In the genomic region with DNA sequence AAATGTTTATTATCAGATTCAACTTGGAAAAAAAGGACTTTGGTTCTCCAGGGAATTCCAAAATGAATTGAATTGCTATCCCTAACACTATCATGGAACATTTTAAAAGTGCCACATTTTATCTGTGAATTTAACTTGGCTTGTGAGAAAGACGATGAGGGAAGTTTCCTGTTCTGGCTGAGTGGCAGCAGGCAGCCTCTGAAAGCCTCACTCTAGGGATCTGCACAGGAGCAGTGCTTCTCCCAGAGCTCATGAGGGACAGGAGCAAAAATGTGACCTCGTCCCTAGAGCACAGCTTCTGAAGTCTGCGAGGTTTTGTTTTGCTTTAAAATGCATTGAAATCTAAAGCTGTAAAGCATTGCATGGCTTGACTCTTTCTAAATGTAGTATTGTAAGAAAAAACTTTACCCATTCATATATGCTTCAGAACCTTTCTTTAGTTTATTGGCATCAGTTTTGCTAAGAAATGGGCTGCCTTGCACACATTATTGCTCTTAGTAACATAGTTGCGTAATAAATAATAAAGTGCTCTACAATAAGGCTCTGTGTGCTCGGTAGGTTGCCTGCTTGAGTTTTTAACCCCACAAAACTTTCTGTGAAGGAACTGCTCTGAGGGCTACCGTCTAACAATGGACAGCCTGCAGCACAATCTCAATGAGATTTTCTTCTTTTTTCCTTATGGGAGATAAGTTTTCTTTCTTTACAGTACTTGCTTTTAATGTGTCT, we compare ENCODE assay signal across 10 cellular contexts.
DNase-seq lines count a peak whose midpoint lies in the region; ATAC-seq, FAIRE-seq and TF ChIP-seq lines count a peak whose summit lies in the region.
"Had no signal": no experiment of that assay in that cellular context is flagged by ENCODE, and none has a peak within 500 bp of the region (broad histone marks: within the 10 kb centered on the region; RNA-seq: fewer than 3 reads in every experiment).

No MANE protein-coding gene starts in this region.

- no TSS peak for BruUV-seq in HepG2 (replicated peaks; lab: Mats Ljungman, UMichigan)

- DNase-seq in Right ventricle myocardium inferior (ENCODE audit: missing footprints) = no peak
- no peak for DNase-seq in cardiac septum (ENCODE audit: low spot score)
- DNase-seq in dermis microvascular lymphatic vessel endothelial cell (ENCODE audit: low read depth in 2 of 2) = peak; percentile 65 to 67
- peak; percentile 15 for DNase-seq in HepG2 (ENCODE audit: low spot score)
- DNase-seq in frontal cortex (ENCODE audit: low spot score in 2 of 2) = no peak
- no peak for DNase-seq in germinal center (ENCODE audit: low spot score)
- DNase-seq in SHP77 (lab: John Stamatoyannopoulos, UW) = no peak
- DNase-seq: naive thymus-derived CD4-positive, alpha-beta T cell had no signal

- no peaks in the 10 kb centered on the region for H4K20me1 ChIP-seq in HepG2 (ENCODE audit: insufficient read depth, low read length)

- WGBS in HepG2 (ENCODE audit: low lambda C conversion rate) = 65% methylated on average over 6 of the region's 6 CpGs

- no peak for TF ChIP-seq CTCF in HepG2 (CRISPR knock-in tag; IDR thresholded peaks at IDR 0.05)

- FAIRE-seq in HepG2 (lab: Jason Lieb, UNC) = no peak
- no peak for FAIRE-seq in frontal cortex (lab: Jason Lieb, UNC)

- no peak for TF ChIP-seq POLR2A in HepG2 (IDR thresholded peaks at IDR 0.05; ENCODE audit: insufficient read depth in 1 of 2, low read depth in 2 of 2, low read length in 2 of 2)

- H3K9me3 ChIP-seq in HepG2 (ENCODE audit: low read length) = no peaks in the 10 kb centered on the region

- TF ChIP-seq EP300 in HepG2 (IDR thresholded peaks at IDR 0.05; ENCODE audit: low read depth in 2 of 2, low read length in 2 of 2) = no peak
- no peak for TF ChIP-seq EP300 in HepG2 (CRISPR knock-in tag; IDR thresholded peaks at IDR 0.05; ENCODE audit: borderline replicate concordance)

- H3K4me2 ChIP-seq in HepG2 (ENCODE audit: low read depth, low read length) = 0 out of 2 replicates have a peak overlapping the region, but pooled peaks have one; percentile 1

- H3K9ac ChIP-seq in HepG2 (ENCODE audit: insufficient read depth, low read depth, low read length) = no peak overlapping the region

- POLR2A ChIA-PET in HepG2 (lab: Yijun Ruan, JAX) = no interaction called here

- peaks cover 11% of the 10 kb centered on the region for H3K4me1 ChIP-seq in HepG2 (ENCODE audit: insufficient read depth, low read length)

- TF ChIP-seq RAD21 in HepG2 (CRISPR knock-in tag; IDR thresholded peaks at IDR 0.05) = no peak

- H3K27me3 ChIP-seq in HepG2 (ENCODE audit: control insufficient read depth in 1 of 2, insufficient read depth in 2 of 2, low read length in 2 of 2) = no peaks in the 10 kb centered on the region

- CTCF ChIA-PET in HepG2 (lab: Yijun Ruan, JAX; ENCODE audit: low intra/inter-chr PET ratio, low total read pairs) = no interaction called here

- no peaks in the 10 kb centered on the region for H3K79me2 ChIP-seq in HepG2 (ENCODE audit: insufficient read depth, low read length)

- peak overlapping the region; percentile 8 for H3K27ac ChIP-seq in HepG2 (ENCODE audit: extremely low read length, insufficient read depth, low read length)

- ATAC-seq in Right ventricle myocardium inferior = peak; percentile 81
- ATAC-seq in HepG2 = peak; percentile 63; the same call in 2 of the 3 replicates
- ATAC-seq in HG02610 (IDR thresholded peaks at IDR 0.05; ENCODE audit: unreplicated experiment) = no peak
- ATAC-seq: esophagus mucosa; naive thymus-derived CD4-positive, alpha-beta T cell had no signal

- intact Hi-C loops in Right ventricle myocardium inferior (cut with DNase I) = no loop called here
- intact Hi-C loops in cardiac septum (cut with DNase I) = no loop called here
- intact Hi-C loops in HepG2 (cut with micrococcal nuclease; ENCODE audit: unreplicated experiment) = no loop called here

- in situ Hi-C loops in HepG2 (cut with HindIII; ENCODE audit: extremely low pct_ligation_motif_present, low pct_unique_long_range_greater_than_20kb) = no loop called here

- H3K4me3 ChIP-seq in HepG2 (replicated peaks in 1 of 3; ENCODE audit: insufficient read depth in 1 of 3, low read depth in 2 of 3, low read length in 3 of 3) = no peak overlapping the region

- H2AFZ ChIP-seq in HepG2 (ENCODE audit: low read length) = no peak overlapping the region

- H3K36me3 ChIP-seq in HepG2 (replicated peaks in 1 of 2; ENCODE audit: control insufficient read depth in 1 of 2, insufficient read depth in 2 of 2, low read length in 2 of 2) = no peaks in the 10 kb centered on the region

TF ChIP-seq in HepG2, 621 proteins besides CTCF, POLR2A, EP300 and RAD21:
- TF ChIP-seq CEBPG (CRISPR knock-in tag; IDR thresholded peaks at IDR 0.05) (peak; percentile 37; the same call in 1 of the 2 replicates), ZNF652 (CRISPR knock-in tag; IDR thresholded peaks at IDR 0.05; ENCODE audit: borderline replicate concordance, low read depth) (no peak), ZBTB42 (CRISPR knock-in tag; IDR thresholded peaks at IDR 0.05) (no peak), CEBPB (IDR thresholded peaks at IDR 0.05; ENCODE audit: borderline replicate concordance, low read depth, low read length) (peak; percentile 94), THAP11 (CRISPR knock-in tag; IDR thresholded peaks at IDR 0.05) (no peak), ZFP82 (CRISPR knock-in tag; IDR thresholded peaks at IDR 0.05; ENCODE audit: borderline replicate concordance) (no peak), SNRNP70 (IDR thresholded peaks at IDR 0.05; ENCODE audit: low read depth, low read length) (no peak), DNMT3B (CRISPR knock-in tag; conservative IDR thresholded peaks at IDR 0.05) (no peak), ZNF629 (CRISPR knock-in tag; conservative IDR thresholded peaks at IDR 0.05) (peak; percentile 40), TP53 (CRISPR knock-in tag; conservative IDR thresholded peaks at IDR 0.05) (no peak), XRCC5 (optimal IDR thresholded peaks at IDR 0.05; ENCODE audit: low read length) (no peak), CREB1 (IDR thresholded peaks at IDR 0.05) (no peak), CREB1 (CRISPR knock-in tag; IDR thresholded peaks at IDR 0.05) (no peak), ZNF773 (CRISPR knock-in tag; IDR thresholded peaks at IDR 0.05; ENCODE audit: borderline replicate concordance) (no peak), RELA (CRISPR knock-in tag; IDR thresholded peaks at IDR 0.05) (no peak), ZNF7 (CRISPR knock-in tag; IDR thresholded peaks at IDR 0.05) (peak; percentile 26; the same call in 1 of the 2 replicates)
- TF ChIP-seq, protein P1, sequence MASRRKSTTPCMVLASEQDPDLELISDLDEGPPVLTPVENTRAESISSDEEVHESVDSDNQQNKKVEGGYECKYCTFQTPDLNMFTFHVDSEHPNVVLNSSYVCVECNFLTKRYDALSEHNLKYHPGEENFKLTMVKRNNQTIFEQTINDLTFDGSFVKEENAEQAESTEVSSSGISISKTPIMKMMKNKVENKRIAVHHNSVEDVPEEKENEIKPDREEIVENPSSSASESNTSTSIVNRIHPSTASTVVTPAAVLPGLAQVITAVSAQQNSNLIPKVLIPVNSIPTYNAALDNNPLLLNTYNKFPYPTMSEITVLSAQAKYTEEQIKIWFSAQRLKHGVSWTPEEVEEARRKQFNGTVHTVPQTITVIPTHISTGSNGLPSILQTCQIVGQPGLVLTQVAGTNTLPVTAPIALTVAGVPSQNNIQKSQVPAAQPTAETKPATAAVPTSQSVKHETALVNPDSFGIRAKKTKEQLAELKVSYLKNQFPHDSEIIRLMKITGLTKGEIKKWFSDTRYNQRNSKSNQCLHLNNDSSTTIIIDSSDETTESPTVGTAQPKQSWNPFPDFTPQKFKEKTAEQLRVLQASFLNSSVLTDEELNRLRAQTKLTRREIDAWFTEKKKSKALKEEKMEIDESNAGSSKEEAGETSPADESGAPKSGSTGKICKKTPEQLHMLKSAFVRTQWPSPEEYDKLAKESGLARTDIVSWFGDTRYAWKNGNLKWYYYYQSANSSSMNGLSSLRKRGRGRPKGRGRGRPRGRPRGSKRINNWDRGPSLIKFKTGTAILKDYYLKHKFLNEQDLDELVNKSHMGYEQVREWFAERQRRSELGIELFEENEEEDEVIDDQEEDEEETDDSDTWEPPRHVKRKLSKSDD (CRISPR knock-in tag; IDR thresholded peaks at IDR 0.05; ENCODE audit: low read depth) = no peak
- TF ChIP-seq, protein P2, sequence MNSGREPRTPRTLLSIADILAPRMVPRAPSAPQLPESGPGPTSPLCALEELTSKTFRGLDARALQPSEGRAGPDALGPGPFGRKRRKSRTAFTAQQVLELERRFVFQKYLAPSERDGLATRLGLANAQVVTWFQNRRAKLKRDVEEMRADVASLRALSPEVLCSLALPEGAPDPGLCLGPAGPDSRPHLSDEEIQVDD (CRISPR knock-in tag; IDR thresholded peaks at IDR 0.05; ENCODE audit: borderline replicate concordance) = no peak

Comparison
In these comparisons a context has a peak if more than half of its experiments do, and no peak if none do; other contexts are left out.
1. DNase-seq: peak in dermis microvascular lymphatic vessel endothelial cell (2 of 2) and HepG2 (single experiment); none in Right ventricle myocardium inferior (single experiment), cardiac septum (single experiment), frontal cortex (0 of 2), germinal center (single experiment) and SHP77 (0 of 2).